Comparison of ENCODE assay signal across 1 cellular context in genomic region chr1:10380594-10381275, GRCh38.
TF ChIP-seq lines count a peak whose summit lies in the region.

No MANE protein-coding gene starts in this region.

TF ChIP-seq in HepG2, 621 proteins besides CTCF, POLR2A, EP300 and RAD21:
- no peak for TF ChIP-seq CEBPG (CRISPR knock-in tag; IDR thresholded peaks at IDR 0.05)
- TF ChIP-seq FOXP1 (IDR thresholded peaks at IDR 0.05), result no peak
- 0 out of 2 replicates have a peak, but pooled peaks have one; percentile 21 for TF ChIP-seq FOXP1 (CRISPR knock-in tag; IDR thresholded peaks at IDR 0.05)
- no peak for TF ChIP-seq BORCS8-MEF2B (CRISPR knock-in tag; IDR thresholded peaks at IDR 0.05)
- TF ChIP-seq ZNF839 (CRISPR knock-in tag; IDR thresholded peaks at IDR 0.05; ENCODE audit: borderline replicate concordance), result no peak
- no peak for TF ChIP-seq FOXA1 (IDR thresholded peaks at IDR 0.05)
- 0 out of 2 replicates have a peak, but pooled peaks have one; percentile 28 for TF ChIP-seq FOXA1 (CRISPR knock-in tag; IDR thresholded peaks at IDR 0.05)
- TF ChIP-seq ZNF7 (CRISPR knock-in tag; IDR thresholded peaks at IDR 0.05), result 0 out of 2 replicates have a peak, but pooled peaks have one; percentile 29
- no peak for TF ChIP-seq ZFP36L1 (CRISPR knock-in tag; IDR thresholded peaks at IDR 0.05)
- TF ChIP-seq, protein P1, sequence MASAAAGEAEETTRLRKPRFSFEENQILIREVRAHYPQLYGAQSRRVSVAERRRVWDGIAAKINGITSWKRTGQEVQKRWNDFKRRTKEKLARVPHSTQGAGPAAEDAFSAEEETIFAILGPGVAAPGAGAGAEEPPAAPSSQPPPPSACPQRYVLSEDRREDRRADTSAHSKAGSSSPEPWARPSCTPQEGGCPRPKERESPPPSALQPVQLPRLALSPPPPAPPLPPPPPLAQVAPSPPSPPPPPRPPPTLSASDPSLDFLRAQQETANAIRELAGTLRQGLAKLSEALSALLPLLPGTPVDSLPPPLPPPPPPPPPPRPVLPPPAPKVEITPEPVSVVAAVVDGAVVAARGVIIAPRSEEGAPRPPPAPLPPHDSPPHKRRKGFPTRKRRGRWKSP (CRISPR knock-in tag; IDR thresholded peaks at IDR 0.05), result no peak
- 0 out of 2 replicates have a peak, but pooled peaks have one; percentile 13 for TF ChIP-seq FOXA3 (CRISPR knock-in tag; IDR thresholded peaks at IDR 0.05)
- 0 out of 2 replicates have a peak, but pooled peaks have one; percentile 42 for TF ChIP-seq ZNF441 (CRISPR knock-in tag; IDR thresholded peaks at IDR 0.05; ENCODE audit: borderline replicate concordance)
- TF ChIP-seq AHR (CRISPR knock-in tag; IDR thresholded peaks at IDR 0.05), result no peak
- TF ChIP-seq, protein P2, sequence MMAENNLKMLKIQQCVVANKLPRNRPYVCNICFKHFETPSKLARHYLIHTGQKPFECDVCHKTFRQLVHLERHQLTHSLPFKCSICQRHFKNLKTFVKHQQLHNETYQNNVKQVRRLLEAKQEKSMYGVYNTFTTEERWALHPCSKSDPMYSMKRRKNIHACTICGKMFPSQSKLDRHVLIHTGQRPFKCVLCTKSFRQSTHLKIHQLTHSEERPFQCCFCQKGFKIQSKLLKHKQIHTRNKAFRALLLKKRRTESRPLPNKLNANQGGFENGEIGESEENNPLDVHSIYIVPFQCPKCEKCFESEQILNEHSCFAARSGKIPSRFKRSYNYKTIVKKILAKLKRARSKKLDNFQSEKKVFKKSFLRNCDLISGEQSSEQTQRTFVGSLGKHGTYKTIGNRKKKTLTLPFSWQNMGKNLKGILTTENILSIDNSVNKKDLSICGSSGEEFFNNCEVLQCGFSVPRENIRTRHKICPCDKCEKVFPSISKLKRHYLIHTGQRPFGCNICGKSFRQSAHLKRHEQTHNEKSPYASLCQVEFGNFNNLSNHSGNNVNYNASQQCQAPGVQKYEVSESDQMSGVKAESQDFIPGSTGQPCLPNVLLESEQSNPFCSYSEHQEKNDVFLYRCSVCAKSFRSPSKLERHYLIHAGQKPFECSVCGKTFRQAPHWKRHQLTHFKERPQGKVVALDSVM (CRISPR knock-in tag; IDR thresholded peaks at IDR 0.05), result 0 out of 2 replicates have a peak, but pooled peaks have one; percentile 18
- TF ChIP-seq FOSL2 (CRISPR knock-in tag; IDR thresholded peaks at IDR 0.05), result peak; percentile 50
- TF ChIP-seq NCOA5 (CRISPR knock-in tag; IDR thresholded peaks at IDR 0.05), result no peak
